Comparison of ENCODE assay signal across 16 cellular contexts in genomic region chr1:2553871-2554620, GRCh38. TPM values are rescaled to one million over a fixed set of nuclear protein-coding genes. Genes with fewer than 3 reads are reported as not detected.
DNase-seq lines count a peak whose midpoint lies in the region; ATAC-seq lines count a peak whose summit lies in the region.
"Had no signal": no experiment of that assay in that cellular context is flagged by ENCODE, and none has a peak within 500 bp of the region (broad histone marks: within the 10 kb centered on the region; RNA-seq: fewer than 3 reads in every experiment).

No MANE protein-coding gene starts in this region.

- POLR2A ChIA-PET in CD4-positive, alpha-beta memory T cell (lab: Charles Lee; ENCODE audit: partially characterized antibody): interaction anchor here (2.0 to 11.5 kb wide), 7 partner anchors 7 to 140 kb away, joined by 5 to 180 read pairs (median 36); partner anchors contain the start of genes PANK4, PEX10 and PRXL2B

- intact Hi-C loops in CD4-positive, alpha-beta memory T cell (cut with micrococcal nuclease): no loop called here

- H3K36me3 ChIP-seq in BLaER1: no peaks in the 10 kb centered on the region
- H3K36me3 ChIP-seq in CD4-positive, alpha-beta memory T cell (ENCODE audit: insufficient read depth, low read length): peaks cover 13% of the 10 kb centered on the region
- no peaks in the 10 kb centered on the region for H3K36me3 ChIP-seq in SJCRH30
- H3K36me3 ChIP-seq: BE2C, pancreas, transverse colon had no signal

- H3K4me3 ChIP-seq in BLaER1: no peak overlapping the region; the same call in 1 of the 2 replicates
- H3K4me3 ChIP-seq in CD4-positive, alpha-beta memory T cell (ENCODE audit: low read length in 2 of 2): no peak overlapping the region
- no peak overlapping the region for H3K4me3 ChIP-seq in SJCRH30
- H3K4me3 ChIP-seq: pancreas had no signal

- no peaks in the 10 kb centered on the region for H4K20me1 ChIP-seq in BLaER1

- peaks cover 12 to 61% (median 34%) of the 10 kb centered on the region in 4 donors for H3K4me1 Mint-ChIP-seq in CD4-positive, alpha-beta memory T cell
- H3K4me1 Mint-ChIP-seq in activated naive CD8-positive, alpha-beta T cell (ENCODE audit: low read depth): peaks cover 22% of the 10 kb centered on the region
- H3K4me1 Mint-ChIP-seq in memory B cell: peaks cover 32% of the 10 kb centered on the region

- no peak overlapping the region for H3K27ac ChIP-seq in BLaER1
- H3K27ac ChIP-seq in CD4-positive, alpha-beta memory T cell (ENCODE audit: low read depth, low read length): no peak overlapping the region
- no peak overlapping the region for H3K27ac ChIP-seq in SJCRH30
- H3K27ac ChIP-seq: pancreas had no signal

- no peak for ATAC-seq in memory B cell (ENCODE audit: low read depth)
- ATAC-seq in GM19023 (IDR thresholded peaks at IDR 0.05; ENCODE audit: unreplicated experiment): no peak
- ATAC-seq: PC-3 had no signal

- peak overlapping the region in 6 of 7 donors; percentile 42 to 96 (median 80) for H3K27ac Mint-ChIP-seq in CD4-positive, alpha-beta memory T cell
- H3K27ac Mint-ChIP-seq in activated naive CD8-positive, alpha-beta T cell: peak overlapping the region; percentile 61
- H3K27ac Mint-ChIP-seq in memory B cell: peak overlapping the region; percentile 98

- no peaks in the 10 kb centered on the region for H3K9me3 ChIP-seq in BLaER1
- H3K9me3 ChIP-seq in CD4-positive, alpha-beta memory T cell (ENCODE audit: control insufficient read depth in 1 of 2, low read length in 2 of 2): no peaks in the 10 kb centered on the region
- no peaks in the 10 kb centered on the region for H3K9me3 ChIP-seq in SJCRH30 (replicated peaks)
- H3K9me3 ChIP-seq: BE2C, heart right ventricle, pancreas, transverse colon had no signal

- peaks cover 0 to 2% (median 0%) of the 10 kb centered on the region in 8 donors for H3K9me3 Mint-ChIP-seq in CD4-positive, alpha-beta memory T cell
- no peaks in the 10 kb centered on the region for H3K9me3 Mint-ChIP-seq in activated naive CD8-positive, alpha-beta T cell (ENCODE audit: low read depth)
- no peaks in the 10 kb centered on the region for H3K9me3 Mint-ChIP-seq in memory B cell

- H3K9ac ChIP-seq in BLaER1: peak overlapping the region; percentile 8; the same call in 1 of the 2 replicates

- peak overlapping the region in 3 of 8 donors; percentile 54 to 99 (median 92) for H3K4me3 Mint-ChIP-seq in CD4-positive, alpha-beta memory T cell
- H3K4me3 Mint-ChIP-seq in activated naive CD8-positive, alpha-beta T cell: peak overlapping the region; percentile 63
- H3K4me3 Mint-ChIP-seq in memory B cell: peak overlapping the region; percentile 57

- H3K4me2 ChIP-seq in BLaER1: peak overlapping the region; percentile 99

- H3K27me3 Mint-ChIP-seq in CD4-positive, alpha-beta memory T cell: no peaks in the 10 kb centered on the region
- H3K27me3 Mint-ChIP-seq in activated naive CD8-positive, alpha-beta T cell: no peaks in the 10 kb centered on the region
- H3K27me3 Mint-ChIP-seq in memory B cell: no peaks in the 10 kb centered on the region

- peaks cover 92% of the 10 kb centered on the region for H3K4me1 ChIP-seq in BLaER1
- peaks cover 49% of the 10 kb centered on the region for H3K4me1 ChIP-seq in CD4-positive, alpha-beta memory T cell (ENCODE audit: insufficient read depth, low read length)
- no peaks in the 10 kb centered on the region for H3K4me1 ChIP-seq in SJCRH30

- peak in 1 of 5 donors; percentile 21 for DNase-seq in CD4-positive, alpha-beta memory T cell
- DNase-seq in memory B cell (ENCODE audit: low spot score in 2 of 2) (no peak), DMS79 treated with DMSO at 0.1 percent for 48 hours (lab: John Stamatoyannopoulos, UW) (no peak), A172 (ENCODE audit: low spot score) (no peak), SJCRH30 (no peak)
- DNase-seq: BE2C, midbrain, NCI-H1048, NCI-H526 treated with DMSO at 0.1 percent for 48 hours had no signal

- H3K36me3 Mint-ChIP-seq in CD4-positive, alpha-beta memory T cell: peaks cover 0 to 15% of the 10 kb centered on the region in 2 donors
- no peaks in the 10 kb centered on the region for H3K36me3 Mint-ChIP-seq in activated naive CD8-positive, alpha-beta T cell
- peaks cover 4% of the 10 kb centered on the region for H3K36me3 Mint-ChIP-seq in memory B cell

- H3K27me3 ChIP-seq in BLaER1 (no peaks in the 10 kb centered on the region), SJCRH30 (peaks cover 61% of the 10 kb centered on the region)
- no peaks in the 10 kb centered on the region for H3K27me3 ChIP-seq in CD4-positive, alpha-beta memory T cell (ENCODE audit: insufficient read depth, low read length)
- H3K27me3 ChIP-seq: BE2C, pancreas, transverse colon had no signal

- CTCF ChIA-PET in CD4-positive, alpha-beta memory T cell (lab: Charles Lee; ENCODE audit: partially characterized antibody): interaction anchor here (4.6 kb wide), 1 partner anchor 30 kb away, joined by 37 read pairs; the partner anchor contains the start of gene PRXL2B

RNA-seq across cellular contexts. Expression of gene TNFRSF14, which starts 2.1 kb away (rescaled TPM):
- 100 to 1,000 TPM; 170 to 173 TPM for total RNA-seq in CD4-positive, alpha-beta memory T cell
- polyA plus RNA-seq in CD4-positive, alpha-beta memory T cell: 10 to 100 TPM; 59.6 to 66.1 TPM
- total RNA-seq in A172 (2014; rRNA removed; shearing (Covaris generic)): 0.05 and 0.10 TPM in 2 replicates
- total RNA-seq in SJCRH30 (2014; rRNA removed; shearing (Covaris generic)): 0.51 TPM in 1 of 2 replicates, not detected in the other

RNA-seq across cellular contexts. Expression of gene HES5, which starts 24.0 kb away (rescaled TPM):
- not detected for total RNA-seq in CD4-positive, alpha-beta memory T cell
- polyA plus RNA-seq in CD4-positive, alpha-beta memory T cell: not detected
- total RNA-seq in A172 (2014; rRNA removed; shearing (Covaris generic)): not detected in 2 replicates
- not detected in 2 replicates for total RNA-seq in SJCRH30 (2014; rRNA removed; shearing (Covaris generic))

RNA-seq across cellular contexts. Expression of gene PANK4, which starts 27.6 kb away (rescaled TPM):
- total RNA-seq in CD4-positive, alpha-beta memory T cell: 10 to 100 TPM; 88.9 to 93.7 TPM
- 10 to 100 TPM; 10.6 to 24.4 TPM for polyA plus RNA-seq in CD4-positive, alpha-beta memory T cell
- total RNA-seq in A172 (2014; rRNA removed; shearing (Covaris generic)): 6.5 and 7.7 TPM in 2 replicates
- total RNA-seq in SJCRH30 (2014; rRNA removed; shearing (Covaris generic)): 42.1 and 48.8 TPM in 2 replicates

RNA-seq across cellular contexts. Expression of gene PRXL2B, which starts 32.5 kb away (rescaled TPM):
- 10 to 100 TPM; 26.5 to 27.2 TPM for total RNA-seq in CD4-positive, alpha-beta memory T cell
- polyA plus RNA-seq in CD4-positive, alpha-beta memory T cell: 10 to 100 TPM; 21.4 to 23.5 TPM
- 23.1 and 27.9 TPM in 2 replicates for total RNA-seq in A172 (2014; rRNA removed; shearing (Covaris generic))
- total RNA-seq in SJCRH30 (2014; rRNA removed; shearing (Covaris generic)): 21.3 and 22.5 TPM in 2 replicates

Comparison
In these comparisons a context has a peak if more than half of its experiments do, and no peak if none do; other contexts are left out.
1. RNA of gene TNFRSF14, which starts 2.1 kb away (total RNA-seq): 170 to 173 TPM in CD4-positive, alpha-beta memory T cell; 0.05 to 0.10 TPM in A172 and 0.51 TPM in SJCRH30; every median in the first group is over 100 times any median in the second.
2. Peak in every context shown above with its lines, with median percentiles within 50 percentile points of each other: H3K27ac Mint-ChIP-seq.